ENCODE assay signal across 6 cellular contexts in genomic region chr17:8189041-8189710, GRCh38. TPM values are rescaled to one million over a fixed set of nuclear protein-coding genes. Genes with fewer than 3 reads are reported as not detected.
DNase-seq lines count a peak whose midpoint lies in the region; ATAC-seq, FAIRE-seq and TF ChIP-seq lines count a peak whose summit lies in the region.

No MANE protein-coding gene starts in this region.

- no peak for TF ChIP-seq POLR2A in lower leg skin (IDR thresholded peaks at IDR 0.05)
- no peak for TF ChIP-seq POLR2A in H54 (IDR thresholded peaks at IDR 0.05; ENCODE audit: low read depth, low read length)

- FAIRE-seq in H54 (lab: Jason Lieb, UNC), result no peak

- no peak overlapping the region for H3K27ac Mint-ChIP-seq in nephron progenitor cell

- TF ChIP-seq CTCF in lower leg skin (IDR thresholded peaks at IDR 0.05), result no peak
- TF ChIP-seq CTCF in nephron progenitor cell (IDR thresholded peaks at IDR 0.05), result no peak

- 1 to 3% methylated on average over 33 to 52 of the region's 67 CpGs for WGBS in lower leg skin, 2 donors

- H3K4me1 Mint-ChIP-seq in nephron progenitor cell, result peaks cover 11% of the 10 kb centered on the region

- no peak overlapping the region for H3K4me3 Mint-ChIP-seq in nephron progenitor cell

- no peaks in the 10 kb centered on the region for H3K36me3 Mint-ChIP-seq in nephron progenitor cell (ENCODE audit: low read depth)

- DNase-seq in activated gamma-delta T cell treated with Interleukin-2 at 50 U/mL for 16 hours (peak; percentile 25), lower leg skin (ENCODE audit: low spot score in 2 of 2) (peak in 1 of 2 donors; percentile 92), nephron progenitor cell (no peak), H54 (ENCODE audit: insufficient read length, low spot score) (no peak), hippocampal formation (lab: John Stamatoyannopoulos, UW) (no peak)

- peak; percentile 0 for ATAC-seq in GM21737 (IDR thresholded peaks at IDR 0.05; ENCODE audit: unreplicated experiment)

- peak overlapping the region; percentile 85 for H3K4me3 ChIP-seq in lower leg skin (ENCODE audit: low read depth, poor library complexity, severe bottlenecking)

- intact Hi-C loops in lower leg skin (cut with DNase I; ENCODE audit: low total_unique reads), result no loop called here

- H3K27me3 Mint-ChIP-seq in nephron progenitor cell (ENCODE audit: low read depth, poor library complexity), result peaks cover 8% of the 10 kb centered on the region

- H3K9me3 Mint-ChIP-seq in nephron progenitor cell, result no peaks in the 10 kb centered on the region

RNA-seq across cellular contexts. Expression of gene BORCS6, which starts 0.8 kb away (rescaled TPM):
- total RNA-seq in lower leg skin, result 10 to 100 TPM; 22.0 to 26.6 (median 25.0) TPM

RNA-seq across cellular contexts. Expression of gene TMEM107, which starts 13.0 kb away (rescaled TPM):
- total RNA-seq in lower leg skin, result 10 to 100 TPM; 15.9 to 21.0 (median 17.6) TPM

RNA-seq across cellular contexts. Expression of gene AURKB, which starts 21.2 kb away (rescaled TPM):
- 10 to 100 TPM in 2 of 4 donors, 1 to 10 TPM in 2; 3.2 to 12.9 (median 8.6) TPM for total RNA-seq in lower leg skin

RNA-seq across cellular contexts. Expression of gene VAMP2, which starts 26.4 kb away (rescaled TPM):
- total RNA-seq in lower leg skin, result 10 to 100 TPM; 43.5 to 58.9 (median 49.3) TPM

RNA-seq across cellular contexts. Expression of gene PER1, which starts 37.0 kb away (rescaled TPM):
- total RNA-seq in lower leg skin, result 100 to 1,000 TPM; 197 to 545 (median 266) TPM
